10 cellular contexts compared by ENCODE assay signal in the genomic region with DNA sequence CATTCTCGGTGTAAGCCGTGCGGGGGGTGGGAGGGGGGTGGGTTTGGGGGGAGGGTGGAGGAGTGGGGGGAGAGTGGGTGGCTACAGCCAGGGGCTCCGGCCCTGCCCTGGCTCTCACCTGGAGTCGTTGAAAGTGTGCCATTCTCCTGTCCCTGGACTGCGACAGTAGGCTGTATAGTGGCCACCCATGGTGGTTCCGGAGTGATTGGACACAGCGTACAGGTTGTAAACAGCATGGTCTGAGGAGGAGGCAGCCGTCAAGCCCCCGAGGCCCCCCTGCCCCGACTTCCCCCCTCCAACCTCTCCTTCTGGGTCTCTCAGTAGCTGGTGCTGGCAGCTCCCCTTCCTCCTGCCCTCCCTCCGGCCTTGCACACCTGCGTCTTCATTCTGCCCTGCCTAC. TPM values are rescaled to one million over a fixed set of nuclear protein-coding genes. Genes with fewer than 3 reads are reported as not detected.
DNase-seq lines count a peak whose midpoint lies in the region; ATAC-seq, FAIRE-seq and TF ChIP-seq lines count a peak whose summit lies in the region.
"Had no signal": no experiment of that assay in that cellular context is flagged by ENCODE, and none has a peak within 500 bp of the region (broad histone marks: within the 10 kb centered on the region; RNA-seq: fewer than 3 reads in every experiment).

No MANE protein-coding gene starts in this region.

- H3K9me3 ChIP-seq in HAP-1 (no peaks in the 10 kb centered on the region), right atrium auricular region (no peaks in the 10 kb centered on the region), spleen (no peaks in the 10 kb centered on the region), small intestine (ENCODE audit: control insufficient read depth, low read depth) (no peaks in the 10 kb centered on the region)
- H3K9me3 ChIP-seq: body of pancreas had no signal

- ATAC-seq in HG02840 (IDR thresholded peaks at IDR 0.05; ENCODE audit: low FRiP score, unreplicated experiment) (no peak), GM19324 (IDR thresholded peaks at IDR 0.05; ENCODE audit: low FRiP score, unreplicated experiment) (no peak)
- ATAC-seq: body of pancreas had no signal

- TF ChIP-seq POLR2A in spleen (IDR thresholded peaks at IDR 0.05) = no peak

- H3K4me1 ChIP-seq in HAP-1 = peaks cover 27% of the 10 kb centered on the region
- peaks cover 0 to 60% of the 10 kb centered on the region in 2 donors for H3K4me1 ChIP-seq in right atrium auricular region
- H3K4me1 ChIP-seq in spleen = peaks cover 0 to 25% (median 13%) of the 10 kb centered on the region in 6 donors
- H3K4me1 ChIP-seq in small intestine (ENCODE audit: control insufficient read depth in 2 of 2, insufficient read depth in 1 of 2, low read depth in 1 of 2, low read length in 1 of 2) = peaks cover 2 to 6% of the 10 kb centered on the region in 2 donors

- peaks cover 22% of the 10 kb centered on the region for H3K4me1 Mint-ChIP-seq in activated T-helper 1 cell treated with anti-CD3 and anti-CD28 coated beads, Interleukin-12 subunit alpha, Interleukin-12 subunit beta, Interleukin-2, Interleukin-4 antibody, amounts not matched to agents 30 ng/mL and 10 ng/mL and 1 ng/mL, durations not matched to agents 14 hours and 24 hours and 36 hours (ENCODE audit: low read depth)

- peak overlapping the region; percentile 75 for H3K4me3 Mint-ChIP-seq in activated T-helper 1 cell treated with anti-CD3 and anti-CD28 coated beads, Interleukin-12 subunit alpha, Interleukin-12 subunit beta, Interleukin-2, Interleukin-4 antibody, amounts not matched to agents 30 ng/mL and 10 ng/mL and 1 ng/mL, durations not matched to agents 14 hours and 24 hours and 36 hours

- no peak for DNase-seq in HAP-1 (ENCODE audit: low spot score in 2 of 2)
- no peak for DNase-seq in activated T-helper 1 cell treated with anti-CD3 and anti-CD28 coated beads, Interleukin-12 subunit alpha, Interleukin-12 subunit beta, Interleukin-2, Interleukin-4 antibody, amounts not matched to agents 30 ng/mL and 10 ng/mL and 1 ng/mL, durations not matched to agents 14 hours and 24 hours and 36 hours (ENCODE audit: low spot score)
- DNase-seq in right atrium auricular region (ENCODE audit: low spot score) = no peak
- no peak for DNase-seq in spleen
- no peak for DNase-seq in small intestine
- no peak for DNase-seq in occipital lobe (lab: John Stamatoyannopoulos, UW)

- no peaks in the 10 kb centered on the region for H3K36me3 Mint-ChIP-seq in activated T-helper 1 cell treated with anti-CD3 and anti-CD28 coated beads, Interleukin-12 subunit alpha, Interleukin-12 subunit beta, Interleukin-2, Interleukin-4 antibody, amounts not matched to agents 30 ng/mL and 10 ng/mL and 1 ng/mL, durations not matched to agents 14 hours and 24 hours and 36 hours (ENCODE audit: low read depth)

- no peak for FAIRE-seq in small intestine (lab: Jason Lieb, UNC)

- peak overlapping the region; percentile 81 to 82 for H3K27ac ChIP-seq in right atrium auricular region
- H3K27ac ChIP-seq in spleen = peak overlapping the region in 1 of 8 donors; percentile 36
- H3K27ac ChIP-seq in small intestine (ENCODE audit: low read depth in 1 of 2, low read length in 1 of 2) = peak overlapping the region in 1 of 2 donors; percentile 15
- H3K27ac ChIP-seq: body of pancreas had no signal

- H3K9me3 Mint-ChIP-seq in activated T-helper 1 cell treated with anti-CD3 and anti-CD28 coated beads, Interleukin-12 subunit alpha, Interleukin-12 subunit beta, Interleukin-2, Interleukin-4 antibody, amounts not matched to agents 30 ng/mL and 10 ng/mL and 1 ng/mL, durations not matched to agents 14 hours and 24 hours and 36 hours = no peaks in the 10 kb centered on the region

- in situ Hi-C loops in HAP-1 (cut with MboI; ENCODE audit: low sequenced_read_pairs) = no loop called here

- H3K4me3 ChIP-seq in HAP-1 (peak overlapping the region; percentile 47), right atrium auricular region (peak overlapping the region; percentile 36 to 55), spleen (peak overlapping the region in 5 of 8 donors; percentile 46 to 78 (median 56)), small intestine (ENCODE audit: low read depth in 1 of 2, low read length in 2 of 2) (peak overlapping the region in 1 of 2 donors; percentile 33)
- H3K4me3 ChIP-seq: body of pancreas had no signal

- H3K36me3 ChIP-seq in HAP-1 (replicated peaks) (peaks cover 15% of the 10 kb centered on the region), right atrium auricular region (peaks cover 30% of the 10 kb centered on the region), spleen (no peaks in the 10 kb centered on the region), small intestine (ENCODE audit: control insufficient read depth in 2 of 2, insufficient read depth in 2 of 2, low read length in 2 of 2) (peaks cover 0 to 11% of the 10 kb centered on the region in 2 donors)

- H3K27me3 Mint-ChIP-seq in activated T-helper 1 cell treated with anti-CD3 and anti-CD28 coated beads, Interleukin-12 subunit alpha, Interleukin-12 subunit beta, Interleukin-2, Interleukin-4 antibody, amounts not matched to agents 30 ng/mL and 10 ng/mL and 1 ng/mL, durations not matched to agents 14 hours and 24 hours and 36 hours (ENCODE audit: insufficient read depth) = peaks cover 59% of the 10 kb centered on the region

- no peak for TF ChIP-seq CTCF in right atrium auricular region (IDR thresholded peaks at IDR 0.05)
- TF ChIP-seq CTCF in spleen (IDR thresholded peaks at IDR 0.05 in 8 of 11, conservative IDR thresholded peaks at IDR 0.05 in 3 of 11) = no peak

- H3K27ac Mint-ChIP-seq in activated T-helper 1 cell treated with anti-CD3 and anti-CD28 coated beads, Interleukin-12 subunit alpha, Interleukin-12 subunit beta, Interleukin-2, Interleukin-4 antibody, amounts not matched to agents 30 ng/mL and 10 ng/mL and 1 ng/mL, durations not matched to agents 14 hours and 24 hours and 36 hours = peak overlapping the region; percentile 34

- H3K27me3 ChIP-seq in HAP-1 (ENCODE audit: low read depth) (no peaks in the 10 kb centered on the region), right atrium auricular region (no peaks in the 10 kb centered on the region), spleen (replicated peaks in 1 of 7) (peaks cover 0 to 57% (median 0%) of the 10 kb centered on the region in 7 donors), small intestine (ENCODE audit: control insufficient read depth in 2 of 2, insufficient read depth in 2 of 2, low read length in 2 of 2) (no peaks in the 10 kb centered on the region)
- H3K27me3 ChIP-seq: body of pancreas had no signal

- 42 to 62% (median 47%) methylated on average over 8 to 13 of the region's 13 CpGs for WGBS in spleen, 5 donors
- WGBS in small intestine, 3 donors = 39 to 43% (median 41%) methylated on average over 13 of the region's 13 CpGs

- intact Hi-C loops in activated T-helper 1 cell treated with anti-CD3 and anti-CD28 coated beads, Interleukin-12 subunit alpha, Interleukin-12 subunit beta, Interleukin-2, Interleukin-4 antibody, amounts not matched to agents 30 ng/mL and 10 ng/mL and 1 ng/mL, durations not matched to agents 14 hours and 24 hours and 36 hours (cut with micrococcal nuclease) = loop anchor here (2.0 kb wide), 1 partner anchor 18 kb away; no protein-coding TSS in a partner anchor
- intact Hi-C loops in spleen (cut with DNase I; ENCODE audit: low total_unique reads) = loop anchor here (5.0 kb wide), 1 partner anchor 115 kb away; no protein-coding TSS in a partner anchor

RNA-seq across cellular contexts. Expression of gene MFRP, which starts 10.6 kb away (rescaled TPM):
- not detected in 2 replicates for total RNA-seq in activated T-helper 1 cell treated with anti-CD3 and anti-CD28 coated beads, Interleukin-12 subunit alpha, Interleukin-12 subunit beta, Interleukin-2, Interleukin-4 antibody, amounts not matched to agents 30 ng/mL and 10 ng/mL and 1 ng/mL, durations not matched to agents 14 hours and 24 hours and 36 hours
- not detected for total RNA-seq in right atrium auricular region
- under 1 TPM in 1 of 7 donors, not detected in 6; 0.16 TPM for total RNA-seq in spleen
- polyA plus RNA-seq in spleen = under 1 TPM; 0.02 to 0.03 (median 0.02) TPM
- under 1 TPM in 1 of 3 donors, not detected in 2; 0.03 TPM for polyA plus RNA-seq in small intestine
- total RNA-seq in occipital lobe = not detected
- total RNA-seq: T-helper 2 cell treated with Interferon-gamma antibody and Interleukin-4, amounts not matched to agents 100 ng/mL and 5 ng/mL, for 36 hours had no signal

RNA-seq across cellular contexts. Expression of gene C1QTNF5, which starts 16.4 kb away (rescaled TPM):
- not detected in 2 replicates for total RNA-seq in activated T-helper 1 cell treated with anti-CD3 and anti-CD28 coated beads, Interleukin-12 subunit alpha, Interleukin-12 subunit beta, Interleukin-2, Interleukin-4 antibody, amounts not matched to agents 30 ng/mL and 10 ng/mL and 1 ng/mL, durations not matched to agents 14 hours and 24 hours and 36 hours
- total RNA-seq in right atrium auricular region = 10 to 100 TPM; 41.4 to 47.4 TPM
- total RNA-seq in spleen = 10 to 100 TPM; 21.3 to 55.0 (median 35.8) TPM
- polyA plus RNA-seq in spleen = 10 to 100 TPM; 10.3 to 29.0 (median 20.2) TPM
- polyA plus RNA-seq in small intestine = 10 to 100 TPM in 1 of 3 donors, 1 to 10 TPM in 1, under 1 TPM in 1; 0.89 to 22.5 (median 7.3) TPM
- total RNA-seq in occipital lobe = 4.2 TPM
- total RNA-seq: T-helper 2 cell treated with Interferon-gamma antibody and Interleukin-4, amounts not matched to agents 100 ng/mL and 5 ng/mL, for 36 hours had no signal

RNA-seq across cellular contexts. Expression of gene RNF26, which starts 22.7 kb away (rescaled TPM):
- total RNA-seq in activated T-helper 1 cell treated with anti-CD3 and anti-CD28 coated beads, Interleukin-12 subunit alpha, Interleukin-12 subunit beta, Interleukin-2, Interleukin-4 antibody, amounts not matched to agents 30 ng/mL and 10 ng/mL and 1 ng/mL, durations not matched to agents 14 hours and 24 hours and 36 hours = 26.1 and 27.9 TPM in 2 replicates
- total RNA-seq in right atrium auricular region (10 to 100 TPM in 1 of 2 donors, 1 to 10 TPM in 1; 8.2 to 10.3 TPM), spleen (10 to 100 TPM; 13.6 to 18.2 (median 16.5) TPM), occipital lobe (1.6 TPM)
- polyA plus RNA-seq in spleen (10 to 100 TPM in 2 of 3 donors, 1 to 10 TPM in 1; 8.6 to 13.2 (median 10.0) TPM), small intestine (10 to 100 TPM in 1 of 3 donors, 1 to 10 TPM in 2; 6.5 to 27.3 (median 7.8) TPM)

RNA-seq across cellular contexts. Expression of gene USP2, which starts 24.4 kb away (rescaled TPM):
- total RNA-seq in activated T-helper 1 cell treated with anti-CD3 and anti-CD28 coated beads, Interleukin-12 subunit alpha, Interleukin-12 subunit beta, Interleukin-2, Interleukin-4 antibody, amounts not matched to agents 30 ng/mL and 10 ng/mL and 1 ng/mL, durations not matched to agents 14 hours and 24 hours and 36 hours = 0.22 and 0.36 TPM in 2 replicates
- total RNA-seq in right atrium auricular region (10 to 100 TPM; 38.9 to 58.7 TPM), spleen (under 1 TPM; 0.28 to 0.88 (median 0.60) TPM), occipital lobe (1.6 TPM)
- polyA plus RNA-seq in spleen (under 1 TPM; 0.15 to 0.58 (median 0.27) TPM), small intestine (10 to 100 TPM in 2 of 3 donors, 1 to 10 TPM in 1; 5.2 to 19.5 (median 15.4) TPM)

RNA-seq across cellular contexts. Expression of gene MCAM, which starts 40.1 kb away (rescaled TPM):
- total RNA-seq in activated T-helper 1 cell treated with anti-CD3 and anti-CD28 coated beads, Interleukin-12 subunit alpha, Interleukin-12 subunit beta, Interleukin-2, Interleukin-4 antibody, amounts not matched to agents 30 ng/mL and 10 ng/mL and 1 ng/mL, durations not matched to agents 14 hours and 24 hours and 36 hours = 6.0 and 6.6 TPM in 2 replicates
- total RNA-seq in right atrium auricular region (100 to 1,000 TPM; 356 to 509 TPM), spleen (100 to 1,000 TPM in 4 of 7 donors, 10 to 100 TPM in 3; 24.2 to 612 (median 139) TPM), occipital lobe (10.6 TPM)
- polyA plus RNA-seq in spleen (10 to 100 TPM; 10.3 to 19.3 (median 12.2) TPM), small intestine (10 to 100 TPM in 1 of 3 donors, 1 to 10 TPM in 2; 1.1 to 82.3 (median 2.7) TPM)
